1 cellular context compared by ENCODE assay signal in genomic region chr10:100128951-100129350, GRCh38.
TF ChIP-seq lines count a peak whose summit lies in the region.

No MANE protein-coding gene starts in this region.

TF ChIP-seq in GM23338, 12 proteins besides CTCF, POLR2A, EP300 and RAD21 (continued from another document):
- TF ChIP-seq, protein P1, sequence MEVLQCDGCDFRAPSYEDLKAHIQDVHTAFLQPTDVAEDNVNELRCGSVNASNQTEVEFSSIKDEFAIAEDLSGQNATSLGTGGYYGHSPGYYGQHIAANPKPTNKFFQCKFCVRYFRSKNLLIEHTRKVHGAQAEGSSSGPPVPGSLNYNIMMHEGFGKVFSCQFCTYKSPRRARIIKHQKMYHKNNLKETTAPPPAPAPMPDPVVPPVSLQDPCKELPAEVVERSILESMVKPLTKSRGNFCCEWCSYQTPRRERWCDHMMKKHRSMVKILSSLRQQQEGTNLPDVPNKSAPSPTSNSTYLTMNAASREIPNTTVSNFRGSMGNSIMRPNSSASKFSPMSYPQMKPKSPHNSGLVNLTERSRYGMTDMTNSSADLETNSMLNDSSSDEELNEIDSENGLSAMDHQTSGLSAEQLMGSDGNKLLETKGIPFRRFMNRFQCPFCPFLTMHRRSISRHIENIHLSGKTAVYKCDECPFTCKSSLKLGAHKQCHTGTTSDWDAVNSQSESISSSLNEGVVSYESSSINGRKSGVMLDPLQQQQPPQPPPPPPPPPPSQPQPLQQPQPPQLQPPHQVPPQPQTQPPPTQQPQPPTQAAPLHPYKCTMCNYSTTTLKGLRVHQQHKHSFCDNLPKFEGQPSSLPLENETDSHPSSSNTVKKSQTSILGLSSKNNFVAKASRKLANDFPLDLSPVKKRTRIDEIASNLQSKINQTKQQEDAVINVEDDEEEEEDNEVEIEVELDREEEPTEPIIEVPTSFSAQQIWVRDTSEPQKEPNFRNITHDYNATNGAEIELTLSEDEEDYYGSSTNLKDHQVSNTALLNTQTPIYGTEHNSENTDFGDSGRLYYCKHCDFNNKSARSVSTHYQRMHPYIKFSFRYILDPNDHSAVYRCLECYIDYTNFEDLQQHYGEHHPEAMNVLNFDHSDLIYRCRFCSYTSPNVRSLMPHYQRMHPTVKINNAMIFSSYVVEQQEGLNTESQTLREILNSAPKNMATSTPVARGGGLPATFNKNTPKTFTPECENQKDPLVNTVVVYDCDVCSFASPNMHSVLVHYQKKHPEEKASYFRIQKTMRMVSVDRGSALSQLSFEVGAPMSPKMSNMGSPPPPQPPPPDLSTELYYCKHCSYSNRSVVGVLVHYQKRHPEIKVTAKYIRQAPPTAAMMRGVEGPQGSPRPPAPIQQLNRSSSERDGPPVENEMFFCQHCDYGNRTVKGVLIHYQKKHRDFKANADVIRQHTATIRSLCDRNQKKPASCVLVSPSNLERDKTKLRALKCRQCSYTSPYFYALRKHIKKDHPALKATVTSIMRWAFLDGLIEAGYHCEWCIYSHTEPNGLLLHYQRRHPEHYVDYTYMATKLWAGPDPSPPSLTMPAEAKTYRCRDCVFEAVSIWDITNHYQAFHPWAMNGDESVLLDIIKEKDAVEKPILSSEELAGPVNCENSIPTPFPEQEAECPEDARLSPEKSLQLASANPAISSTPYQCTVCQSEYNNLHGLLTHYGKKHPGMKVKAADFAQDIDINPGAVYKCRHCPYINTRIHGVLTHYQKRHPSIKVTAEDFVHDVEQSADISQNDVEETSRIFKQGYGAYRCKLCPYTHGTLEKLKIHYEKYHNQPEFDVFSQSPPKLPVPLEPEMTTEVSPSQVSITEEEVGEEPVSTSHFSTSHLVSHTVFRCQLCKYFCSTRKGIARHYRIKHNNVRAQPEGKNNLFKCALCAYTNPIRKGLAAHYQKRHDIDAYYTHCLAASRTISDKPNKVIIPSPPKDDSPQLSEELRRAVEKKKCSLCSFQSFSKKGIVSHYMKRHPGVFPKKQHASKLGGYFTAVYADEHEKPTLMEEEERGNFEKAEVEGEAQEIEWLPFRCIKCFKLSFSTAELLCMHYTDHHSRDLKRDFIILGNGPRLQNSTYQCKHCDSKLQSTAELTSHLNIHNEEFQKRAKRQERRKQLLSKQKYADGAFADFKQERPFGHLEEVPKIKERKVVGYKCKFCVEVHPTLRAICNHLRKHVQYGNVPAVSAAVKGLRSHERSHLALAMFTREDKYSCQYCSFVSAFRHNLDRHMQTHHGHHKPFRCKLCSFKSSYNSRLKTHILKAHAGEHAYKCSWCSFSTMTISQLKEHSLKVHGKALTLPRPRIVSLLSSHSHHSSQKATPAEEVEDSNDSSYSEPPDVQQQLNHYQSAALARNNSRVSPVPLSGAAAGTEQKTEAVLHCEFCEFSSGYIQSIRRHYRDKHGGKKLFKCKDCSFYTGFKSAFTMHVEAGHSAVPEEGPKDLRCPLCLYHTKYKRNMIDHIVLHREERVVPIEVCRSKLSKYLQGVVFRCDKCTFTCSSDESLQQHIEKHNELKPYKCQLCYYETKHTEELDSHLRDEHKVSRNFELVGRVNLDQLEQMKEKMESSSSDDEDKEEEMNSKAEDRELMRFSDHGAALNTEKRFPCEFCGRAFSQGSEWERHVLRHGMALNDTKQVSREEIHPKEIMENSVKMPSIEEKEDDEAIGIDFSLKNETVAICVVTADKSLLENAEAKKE (CRISPR knock-in tag; IDR thresholded peaks at IDR 0.05) = no peak
- TF ChIP-seq EZH2phosphoT487 (IDR thresholded peaks at IDR 0.05; ENCODE audit: unreplicated experiment) = no peak
- TF ChIP-seq JUNB (IDR thresholded peaks at IDR 0.05; ENCODE audit: unreplicated experiment) = no peak
- no peak for TF ChIP-seq REST (IDR thresholded peaks at IDR 0.05; ENCODE audit: unreplicated experiment)
- no peak for TF ChIP-seq ZNF114 (CRISPR knock-in tag; IDR thresholded peaks at IDR 0.05)
- TF ChIP-seq CREB1 (CRISPR knock-in tag; IDR thresholded peaks at IDR 0.05; ENCODE audit: low read depth) = no peak
- TF ChIP-seq, protein P2, sequence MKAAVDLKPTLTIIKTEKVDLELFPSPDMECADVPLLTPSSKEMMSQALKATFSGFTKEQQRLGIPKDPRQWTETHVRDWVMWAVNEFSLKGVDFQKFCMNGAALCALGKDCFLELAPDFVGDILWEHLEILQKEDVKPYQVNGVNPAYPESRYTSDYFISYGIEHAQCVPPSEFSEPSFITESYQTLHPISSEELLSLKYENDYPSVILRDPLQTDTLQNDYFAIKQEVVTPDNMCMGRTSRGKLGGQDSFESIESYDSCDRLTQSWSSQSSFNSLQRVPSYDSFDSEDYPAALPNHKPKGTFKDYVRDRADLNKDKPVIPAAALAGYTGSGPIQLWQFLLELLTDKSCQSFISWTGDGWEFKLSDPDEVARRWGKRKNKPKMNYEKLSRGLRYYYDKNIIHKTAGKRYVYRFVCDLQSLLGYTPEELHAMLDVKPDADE (IDR thresholded peaks at IDR 0.05) = no peak
- no peak for TF ChIP-seq NANOG (IDR thresholded peaks at IDR 0.05; ENCODE audit: borderline replicate concordance)
- TF ChIP-seq EZH2 (IDR thresholded peaks at IDR 0.05; ENCODE audit: low read depth, unreplicated experiment) = no peak
